Comparison of ENCODE assay signal across 2 cellular contexts in the genomic region with DNA sequence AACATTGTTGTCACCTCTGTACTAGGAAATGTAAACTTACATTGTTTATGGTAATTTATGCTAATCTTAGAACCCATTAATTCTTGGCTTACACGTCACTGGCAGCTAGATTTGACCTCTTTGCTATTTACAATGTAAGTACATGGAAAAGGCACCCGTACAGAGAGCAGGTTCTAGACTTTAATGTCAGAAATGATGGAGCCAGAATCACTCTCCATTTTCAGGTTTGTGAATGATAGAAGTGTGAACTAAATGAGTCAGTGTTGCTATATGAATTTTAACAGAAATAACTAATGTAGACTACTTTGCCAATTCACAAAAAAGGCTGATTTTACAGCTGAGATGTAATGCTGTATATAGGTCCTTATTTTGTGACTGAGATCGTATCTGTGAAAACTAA.
TF ChIP-seq lines count a peak whose summit lies in the region.

No MANE protein-coding gene starts in this region.

TF ChIP-seq in SK-N-SH treated with all-trans-retinoic acid at 6 μM for 48 hours, 23 proteins besides CTCF, POLR2A, EP300 and RAD21 (continued from another document):
- TF ChIP-seq ESRRG (CRISPR knock-in tag; IDR thresholded peaks at IDR 0.05) (no peak), TOX (CRISPR knock-in tag; IDR thresholded peaks at IDR 0.05; ENCODE audit: borderline replicate concordance) (no peak), ZNF565 (CRISPR knock-in tag; conservative IDR thresholded peaks at IDR 0.05; ENCODE audit: low read depth) (no peak), ZNF8 (CRISPR knock-in tag; IDR thresholded peaks at IDR 0.05) (no peak), GLIS3 (CRISPR knock-in tag; IDR thresholded peaks at IDR 0.05) (no peak), ZFP3 (CRISPR knock-in tag; IDR thresholded peaks at IDR 0.05) (no peak), OSR1 (CRISPR knock-in tag; IDR thresholded peaks at IDR 0.05) (no peak), CSDC2 (CRISPR knock-in tag; IDR thresholded peaks at IDR 0.05) (no peak), BACH2 (CRISPR knock-in tag; IDR thresholded peaks at IDR 0.05; ENCODE audit: borderline replicate concordance) (no peak), TCF4 (CRISPR knock-in tag; IDR thresholded peaks at IDR 0.05; ENCODE audit: borderline replicate concordance) (no peak), ZC3H10 (CRISPR knock-in tag; IDR thresholded peaks at IDR 0.05) (no peak), ZFP30 (CRISPR knock-in tag; IDR thresholded peaks at IDR 0.05) (no peak), RARB (CRISPR knock-in tag; IDR thresholded peaks at IDR 0.05) (no peak), PPARA (CRISPR knock-in tag; IDR thresholded peaks at IDR 0.05; ENCODE audit: borderline replicate concordance) (no peak)
- TF ChIP-seq, protein P1, sequence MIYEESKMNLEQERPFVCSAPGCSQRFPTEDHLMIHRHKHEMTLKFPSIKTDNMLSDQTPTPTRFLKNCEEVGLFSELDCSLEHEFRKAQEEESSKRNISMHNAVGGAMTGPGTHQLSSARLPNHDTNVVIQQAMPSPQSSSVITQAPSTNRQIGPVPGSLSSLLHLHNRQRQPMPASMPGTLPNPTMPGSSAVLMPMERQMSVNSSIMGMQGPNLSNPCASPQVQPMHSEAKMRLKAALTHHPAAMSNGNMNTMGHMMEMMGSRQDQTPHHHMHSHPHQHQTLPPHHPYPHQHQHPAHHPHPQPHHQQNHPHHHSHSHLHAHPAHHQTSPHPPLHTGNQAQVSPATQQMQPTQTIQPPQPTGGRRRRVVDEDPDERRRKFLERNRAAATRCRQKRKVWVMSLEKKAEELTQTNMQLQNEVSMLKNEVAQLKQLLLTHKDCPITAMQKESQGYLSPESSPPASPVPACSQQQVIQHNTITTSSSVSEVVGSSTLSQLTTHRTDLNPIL (CRISPR knock-in tag; IDR thresholded peaks at IDR 0.05; ENCODE audit: low read depth): no peak
- TF ChIP-seq, protein P2, sequence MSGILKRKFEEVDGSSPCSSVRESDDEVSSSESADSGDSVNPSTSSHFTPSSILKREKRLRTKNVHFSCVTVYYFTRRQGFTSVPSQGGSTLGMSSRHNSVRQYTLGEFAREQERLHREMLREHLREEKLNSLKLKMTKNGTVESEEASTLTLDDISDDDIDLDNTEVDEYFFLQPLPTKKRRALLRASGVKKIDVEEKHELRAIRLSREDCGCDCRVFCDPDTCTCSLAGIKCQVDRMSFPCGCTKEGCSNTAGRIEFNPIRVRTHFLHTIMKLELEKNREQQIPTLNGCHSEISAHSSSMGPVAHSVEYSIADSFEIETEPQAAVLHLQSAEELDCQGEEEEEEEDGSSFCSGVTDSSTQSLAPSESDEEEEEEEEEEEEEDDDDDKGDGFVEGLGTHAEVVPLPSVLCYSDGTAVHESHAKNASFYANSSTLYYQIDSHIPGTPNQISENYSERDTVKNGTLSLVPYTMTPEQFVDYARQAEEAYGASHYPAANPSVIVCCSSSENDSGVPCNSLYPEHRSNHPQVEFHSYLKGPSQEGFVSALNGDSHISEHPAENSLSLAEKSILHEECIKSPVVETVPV (CRISPR knock-in tag; IDR thresholded peaks at IDR 0.05): no peak

TF ChIP-seq in GM23338, 12 proteins besides CTCF, POLR2A, EP300 and RAD21 (continued from another document):
- TF ChIP-seq REST (IDR thresholded peaks at IDR 0.05; ENCODE audit: unreplicated experiment): no peak
- no peak for TF ChIP-seq ZNF114 (CRISPR knock-in tag; IDR thresholded peaks at IDR 0.05)
- TF ChIP-seq EZH2phosphoT487 (IDR thresholded peaks at IDR 0.05; ENCODE audit: unreplicated experiment): no peak
- TF ChIP-seq ZNF462 (CRISPR knock-in tag; IDR thresholded peaks at IDR 0.05): no peak
TF ChIP-seq in GM23338: peak in this region for 0.
